In the genomic region with DNA sequence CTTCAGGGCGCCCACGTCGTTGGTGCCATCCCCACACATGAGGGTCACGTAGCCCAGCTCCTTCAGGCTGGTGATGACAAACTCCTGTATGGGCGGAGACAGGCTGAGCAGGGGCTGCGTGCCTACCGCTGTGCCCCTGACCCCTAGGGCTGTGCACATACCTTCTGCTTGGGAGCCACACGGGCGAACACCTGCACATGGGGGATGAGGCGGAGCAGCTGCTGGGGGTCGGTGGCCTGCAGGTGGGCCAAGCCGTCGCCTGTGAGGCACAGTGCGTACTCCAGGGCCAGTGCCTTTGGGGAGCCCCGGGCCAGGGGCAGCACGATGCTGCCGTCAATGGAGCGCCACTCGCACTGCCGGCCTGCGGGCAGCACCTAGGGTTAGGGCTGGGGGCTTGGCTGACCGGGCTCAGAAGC, we compare ENCODE assay signal across 19 cellular contexts. TPM values are rescaled to one million over a fixed set of nuclear protein-coding genes. Genes with fewer than 3 reads are reported as not detected.
"Had no signal": no experiment of that assay in that cellular context is flagged by ENCODE, and none has a peak within 500 bp of the region (broad histone marks: within the 10 kb centered on the region; RNA-seq: fewer than 3 reads in every experiment).

No MANE protein-coding gene starts in this region.

- H3K27ac ChIP-seq: body of pancreas, epithelial cell of prostate, gastrocnemius medialis, heart right ventricle, left lung, skin epidermis had no signal

- DNase-seq: activated CD4-positive, alpha-beta memory T cell treated with anti-CD3 and anti-CD28 coated beads, Interleukin-2, amount 10 ng/mL, durations not matched to agents 7 days and 5 days; activated CD4-positive, alpha-beta T cell treated with anti-CD3 and anti-CD28 coated beads for 1 hour; activated CD8-positive, alpha-beta memory T cell treated with anti-CD3 and anti-CD28 coated beads, Interleukin-2, amount 50 U/mL, for 48 hours; activated naive CD4-positive, alpha-beta T cell treated with anti-CD3 and anti-CD28 coated beads, Interleukin-2, amount 50 U/mL, for 16 hours; amniotic stem cell; body of pancreas; cortex of kidney; effector CD8-positive, alpha-beta T cell; heart right ventricle; mesenchymal stem cell; retina; stimulated activated CD4-positive, alpha-beta T cell treated with anti-CD3 and anti-CD28 coated beads, Interleukin-4, amount 100 ng/mL, for 4 hours; T-helper 9 cell had no signal

- H3K27ac Mint-ChIP-seq: activated CD4-positive, alpha-beta memory T cell treated with anti-CD3 and anti-CD28 coated beads, Interleukin-2, amount 10 ng/mL, durations not matched to agents 7 days and 5 days had no signal

- H3K4me3 ChIP-seq: body of pancreas, gastrocnemius medialis, heart right ventricle, left lung, skin epidermis had no signal

- FAIRE-seq: keratinocyte had no signal

- H3K9me3 ChIP-seq: body of pancreas, gastrocnemius medialis, heart right ventricle, left lung had no signal

- H3K4me1 ChIP-seq: body of pancreas, gastrocnemius medialis, left lung had no signal

- H3K9me3 Mint-ChIP-seq: activated CD4-positive, alpha-beta memory T cell treated with anti-CD3 and anti-CD28 coated beads, Interleukin-2, amount 10 ng/mL, durations not matched to agents 7 days and 5 days; central memory CD8-positive, alpha-beta T cell had no signal

- H3K4me1 Mint-ChIP-seq: central memory CD8-positive, alpha-beta T cell had no signal

- H3K27me3 Mint-ChIP-seq: activated CD4-positive, alpha-beta memory T cell treated with anti-CD3 and anti-CD28 coated beads, Interleukin-2, amount 10 ng/mL, durations not matched to agents 7 days and 5 days; central memory CD8-positive, alpha-beta T cell had no signal

- ATAC-seq: body of pancreas, left lung had no signal

- H3K27me3 ChIP-seq: body of pancreas, gastrocnemius medialis, heart right ventricle, left lung had no signal

- H3K4me3 Mint-ChIP-seq: activated CD4-positive, alpha-beta memory T cell treated with anti-CD3 and anti-CD28 coated beads, Interleukin-2, amount 10 ng/mL, durations not matched to agents 7 days and 5 days; central memory CD8-positive, alpha-beta T cell had no signal

RNA-seq across cellular contexts. Expression of gene PBX4, which starts 31.1 kb away (rescaled TPM):
- total RNA-seq: gastrocnemius medialis had no signal
